ENCODE assay signal across 1 cellular context in genomic region chr6:12288844-12289654, GRCh38.
A peak's percentile ranks its signal among the peaks of the same experiment; 100 is the strongest.
TF ChIP-seq lines count a peak whose summit lies in the region.

No MANE protein-coding gene starts in this region.

TF ChIP-seq in K562, 482 proteins besides CTCF, POLR2A, EP300 and RAD21 (continued from another document):
- TF ChIP-seq MGA (IDR thresholded peaks at IDR 0.05) (no peak), XRCC5 (IDR thresholded peaks at IDR 0.05; ENCODE audit: low read depth, low read length) (peak; percentile 44; the same call in 1 of the 2 replicates), ZNF717 (CRISPR knock-in tag; IDR thresholded peaks at IDR 0.05) (no peak), STAG1 (CRISPR knock-in tag; IDR thresholded peaks at IDR 0.05; ENCODE audit: borderline replicate concordance) (peak; percentile 80; the same call in 1 of the 2 replicates)
